ENCODE assay signal across 17 cellular contexts in genomic region chr3:104885214-104885814, GRCh38.
DNase-seq lines count a peak whose midpoint lies in the region; ATAC-seq, FAIRE-seq and TF ChIP-seq lines count a peak whose summit lies in the region.
"Had no signal": no experiment of that assay in that cellular context is flagged by ENCODE, and none has a peak within 500 bp of the region (broad histone marks: within the 10 kb centered on the region; RNA-seq: fewer than 3 reads in every experiment).

No MANE protein-coding gene starts in this region.

- no peak overlapping the region for H3K4me3 Mint-ChIP-seq in activated naive CD4-positive, alpha-beta T cell treated with anti-CD3 and anti-CD28 coated beads, Interleukin-2, amount 10 ng/mL, durations not matched to agents 7 days and 5 days

- TF ChIP-seq CTCF in epithelial cell of esophagus (IDR thresholded peaks at IDR 0.05; ENCODE audit: insufficient read depth, low read depth, low read length, missing control alignments) = no peak

- H3K36me3 Mint-ChIP-seq in activated naive CD4-positive, alpha-beta T cell treated with anti-CD3 and anti-CD28 coated beads, Interleukin-2, amount 10 ng/mL, durations not matched to agents 7 days and 5 days = no peaks in the 10 kb centered on the region

- FAIRE-seq in H54 (lab: Jason Lieb, UNC) = peak; percentile 78
- FAIRE-seq: K562 had no signal

- CTCF ChIA-PET in activated naive CD4-positive, alpha-beta T cell treated with anti-CD3 and anti-CD28 coated beads, Interleukin-2, amount 10 ng/mL, durations not matched to agents 7 days and 5 days (lab: Charles Lee) = no interaction called here

- intact Hi-C loops in left colon (cut with DNase I, micrococcal nuclease) = no loop called here

- no peak overlapping the region for H3K27ac Mint-ChIP-seq in activated naive CD4-positive, alpha-beta T cell treated with anti-CD3 and anti-CD28 coated beads, Interleukin-2, amount 10 ng/mL, durations not matched to agents 7 days and 5 days

- no peak for TF ChIP-seq POLR2A in H54 (IDR thresholded peaks at IDR 0.05; ENCODE audit: low read depth, low read length)

- no peak overlapping the region for H3K4me3 ChIP-seq in epithelial cell of esophagus (ENCODE audit: low read length)
- H3K4me3 ChIP-seq: K562, mucosa of descending colon, suprapubic skin had no signal

- peak; percentile 49 for ATAC-seq in HG03565 (IDR thresholded peaks at IDR 0.05; ENCODE audit: unreplicated experiment)
- ATAC-seq in left colon = no peak
- ATAC-seq: K562, mucosa of descending colon had no signal

- DNase-seq in EH (ENCODE audit: low read depth) (peak; percentile 74), H54 (ENCODE audit: insufficient read length, low spot score) (no peak), epithelial cell of esophagus (ENCODE audit: low read depth) (peak; percentile 46), NCI-H1092 treated with DMSO at 0.1 percent for 48 hours (lab: John Stamatoyannopoulos, UW) (no peak), left colon (no peak)
- no peak for DNase-seq in activated naive CD4-positive, alpha-beta T cell treated with anti-CD3 and anti-CD28 coated beads, Interleukin-2, amount 10 ng/mL, durations not matched to agents 7 days and 5 days
- no peak for DNase-seq in activated CD8-positive, alpha-beta memory T cell treated with anti-CD3 and anti-CD28 coated beads for 24 hours
- DNase-seq: activated gamma-delta T cell, anterior cingulate cortex, hypothalamus, mucosa of descending colon, NCI-H1417 treated with DMSO at 0.1 percent for 48 hours, Right ventricle myocardium superior, T-helper 1 cell had no signal

- no peaks in the 10 kb centered on the region for H3K27me3 Mint-ChIP-seq in activated naive CD4-positive, alpha-beta T cell treated with anti-CD3 and anti-CD28 coated beads, Interleukin-2, amount 10 ng/mL, durations not matched to agents 7 days and 5 days

- no peaks in the 10 kb centered on the region for H3K9me3 Mint-ChIP-seq in activated naive CD4-positive, alpha-beta T cell treated with anti-CD3 and anti-CD28 coated beads, Interleukin-2, amount 10 ng/mL, durations not matched to agents 7 days and 5 days

- H3K4me1 Mint-ChIP-seq in activated naive CD4-positive, alpha-beta T cell treated with anti-CD3 and anti-CD28 coated beads, Interleukin-2, amount 10 ng/mL, durations not matched to agents 7 days and 5 days = no peaks in the 10 kb centered on the region

Comparison
In these comparisons a context has a peak if more than half of its experiments do, and no peak if none do; other contexts are left out.
1. DNase-seq: peak in EH (single experiment) and epithelial cell of esophagus (single experiment); none in H54 (single experiment), NCI-H1092 treated with DMSO at 0.1 percent for 48 hours (single experiment), activated naive CD4-positive, alpha-beta T cell treated with anti-CD3 and anti-CD28 coated beads, Interleukin-2, amount 10 ng/mL, durations not matched to agents 7 days and 5 days (single experiment), left colon (0 of 2) and activated CD8-positive, alpha-beta memory T cell treated with anti-CD3 and anti-CD28 coated beads for 24 hours (single experiment).